In genomic region chr4:41683321-41683720, GRCh38 we compare ENCODE assay signal across 27 cellular contexts.
A peak's percentile ranks its signal among the peaks of the same experiment; 100 is the strongest.
DNase-seq lines count a peak whose midpoint lies in the region; ATAC-seq and TF ChIP-seq lines count a peak whose summit lies in the region.
"Had no signal": no experiment of that assay in that cellular context is flagged by ENCODE, and none has a peak within 500 bp of the region (broad histone marks: within the 10 kb centered on the region; RNA-seq: fewer than 3 reads in every experiment).

No MANE protein-coding gene starts in this region.

- peak overlapping the region in 2 of 3 donors; percentile 41 to 62 for H3K27ac ChIP-seq in thyroid gland
- H3K27ac ChIP-seq: BLaER1, HL-60, KMS-11, SK-N-MC had no signal

- H3K36me3 ChIP-seq in thyroid gland, result peaks cover 18 to 36% of the 10 kb centered on the region in 2 donors

- H3K4me3 ChIP-seq in thyroid gland (replicated peaks in 1 of 3), result no peak overlapping the region
- H3K4me3 ChIP-seq: BLaER1, HAP-1, SK-N-MC had no signal

- peaks cover 54% of the 10 kb centered on the region for H3K27me3 Mint-ChIP-seq in osteocyte (ENCODE audit: unreplicated experiment)
- H3K27me3 Mint-ChIP-seq: CD4-positive, CD25-positive, alpha-beta regulatory T cell had no signal

- DNase-seq in EL, result peak; percentile 34
- peak; percentile 14 for DNase-seq in astrocyte of the hippocampus (ENCODE audit: low read depth, low spot score)
- peak; percentile 51 for DNase-seq in iris pigment epithelial cell (ENCODE audit: low read depth)
- peak; percentile 57 to 66 for DNase-seq in thyroid gland
- DNase-seq in osteocyte (ENCODE audit: extremely low spot score, unreplicated experiment), result no peak
- no peak for DNase-seq in mesenteric fat pad (ENCODE audit: low spot score)
- no peak for DNase-seq in NCI-H1092 (lab: John Stamatoyannopoulos, UW)
- DNase-seq: CD4-positive, CD25-positive, alpha-beta regulatory T cell; DMS153; DND-41; GOT3; MM.1S; NCI-H1417; NCI-H1694; NCI-H2029 treated with DMSO at 0.1 percent for 48 hours; NCI-H2227 treated with DMSO at 0.1 percent for 48 hours; NCI-H510A; NCI-H69; SIG-M5 had no signal

- H3K9me3 ChIP-seq in thyroid gland, result no peaks in the 10 kb centered on the region
- H3K9me3 ChIP-seq: BLaER1, HAP-1 had no signal

- TF ChIP-seq POLR2A in thyroid gland (IDR thresholded peaks at IDR 0.05), result no peak

- H3K27me3 ChIP-seq in thyroid gland, result no peaks in the 10 kb centered on the region
- H3K27me3 ChIP-seq: BLaER1 had no signal

- H3K36me3 Mint-ChIP-seq in osteocyte (ENCODE audit: unreplicated experiment), result no peaks in the 10 kb centered on the region
- H3K36me3 Mint-ChIP-seq: CD4-positive, CD25-positive, alpha-beta regulatory T cell had no signal

- no peak for ATAC-seq in GM21723 (IDR thresholded peaks at IDR 0.05; ENCODE audit: unreplicated experiment)
- ATAC-seq: Panc1 had no signal

- intact Hi-C loops in thyroid gland (cut with DNase I), result no loop called here

- no peak overlapping the region for H3K27ac Mint-ChIP-seq in osteocyte (ENCODE audit: unreplicated experiment)
- H3K27ac Mint-ChIP-seq: CD4-positive, CD25-positive, alpha-beta regulatory T cell; IgD-negative memory B cell had no signal

- no peaks in the 10 kb centered on the region for H3K4me1 Mint-ChIP-seq in osteocyte (ENCODE audit: unreplicated experiment)
- H3K4me1 Mint-ChIP-seq: CD4-positive, CD25-positive, alpha-beta regulatory T cell; IgD-negative memory B cell had no signal

- no peak overlapping the region for H3K4me3 Mint-ChIP-seq in osteocyte (ENCODE audit: unreplicated experiment)
- H3K4me3 Mint-ChIP-seq: CD4-positive, CD25-positive, alpha-beta regulatory T cell; IgD-negative memory B cell had no signal

- peaks cover 6 to 14% of the 10 kb centered on the region in 2 donors for H3K4me1 ChIP-seq in thyroid gland
- H3K4me1 ChIP-seq: BLaER1, HAP-1 had no signal

- 100% methylated on average over 1 of the region's 1 CpG for WGBS in thyroid gland, 2 donors

- no peaks in the 10 kb centered on the region for H3K9me3 Mint-ChIP-seq in osteocyte (ENCODE audit: unreplicated experiment)
- H3K9me3 Mint-ChIP-seq: IgD-negative memory B cell had no signal

- TF ChIP-seq CTCF in thyroid gland (IDR thresholded peaks at IDR 0.05), result no peak
- no peak for TF ChIP-seq CTCF in osteocyte (IDR thresholded peaks at IDR 0.05)

Comparison
In these comparisons a context has a peak if more than half of its experiments do, and no peak if none do; other contexts are left out.
1. DNase-seq: peak in EL (single experiment), astrocyte of the hippocampus (single experiment), iris pigment epithelial cell (single experiment) and thyroid gland (2 of 2); none in osteocyte (single experiment), mesenteric fat pad (single experiment) and NCI-H1092 (single experiment).